23 cellular contexts compared by ENCODE assay signal in genomic region chr11:76224461-76225121, GRCh38. TPM values are rescaled to one million over a fixed set of nuclear protein-coding genes. Genes with fewer than 3 reads are reported as not detected.
"Had no signal": no experiment of that assay in that cellular context is flagged by ENCODE, and none has a peak within 500 bp of the region (broad histone marks: within the 10 kb centered on the region; RNA-seq: fewer than 3 reads in every experiment).

No MANE protein-coding gene starts in this region.

- H3K36me3 ChIP-seq: esophagus muscularis mucosa, gastroesophageal sphincter, left lung, suprapubic skin, upper lobe of left lung had no signal

- H3K4me2 ChIP-seq: smooth muscle cell had no signal

- H3K27ac ChIP-seq: left lung, upper lobe of left lung had no signal

- DNase-seq: activated CD4-positive, alpha-beta T cell treated with anti-CD3 and anti-CD28 coated beads for 36 hours; activated CD4-positive, alpha-beta T cell treated with anti-CD3 and anti-CD28 coated beads, Interleukin-2, amount 50 U/mL, for 48 hours; activated naive CD4-positive, alpha-beta T cell treated with Interleukin-2 at 50 U/mL for 16 hours; activated naive CD8-positive, alpha-beta T cell treated with anti-CD3 and anti-CD28 coated beads, Interleukin-2, amount 10 ng/mL, durations not matched to agents 7 days and 5 days; activated T-cell treated with anti-CD3 and anti-CD28 coated beads, Interleukin-2, amount 50 U/mL, for 48 hours; amygdala; cerebellar nuclear complex; head of caudate nucleus; mammary epithelial cell; stimulated activated CD4-positive, alpha-beta T cell treated with anti-CD3 and anti-CD28 coated beads, Interleukin-15, amount 100 ng/mL, for 24 hours; stimulated activated naive CD4-positive, alpha-beta T cell treated with Interleukin-2 at 50 U/mL for 16 hours; T1000; upper lobe of left lung had no signal

- H3K36me3 Mint-ChIP-seq: activated naive CD8-positive, alpha-beta T cell treated with anti-CD3 and anti-CD28 coated beads, Interleukin-2, amount 10 ng/mL, durations not matched to agents 7 days and 5 days; WTC11 had no signal

- H3K4me1 Mint-ChIP-seq: activated CD4-positive, alpha-beta T cell treated with anti-CD3 and anti-CD28 coated beads for 36 hours; WTC11 had no signal

- H3K4me3 Mint-ChIP-seq: activated CD4-positive, alpha-beta T cell treated with anti-CD3 and anti-CD28 coated beads for 36 hours; activated naive CD8-positive, alpha-beta T cell treated with anti-CD3 and anti-CD28 coated beads, Interleukin-2, amount 10 ng/mL, durations not matched to agents 7 days and 5 days; nephron; WTC11 had no signal

- H3K27me3 Mint-ChIP-seq: activated CD4-positive, alpha-beta T cell treated with anti-CD3 and anti-CD28 coated beads for 36 hours had no signal

- H3K4me1 ChIP-seq: esophagus muscularis mucosa, left lung, suprapubic skin, upper lobe of left lung had no signal

- H3K9me3 ChIP-seq: esophagus muscularis mucosa, gastroesophageal sphincter, left lung, suprapubic skin, upper lobe of left lung had no signal

- H3K4me3 ChIP-seq: coronary artery, esophagus muscularis mucosa, gastroesophageal sphincter, left lung, smooth muscle cell, suprapubic skin, upper lobe of left lung had no signal

- ATAC-seq: activated CD4-positive, alpha-beta T cell treated with anti-CD3 and anti-CD28 coated beads for 36 hours; left lung; WTC11 had no signal

- H3K27me3 ChIP-seq: esophagus muscularis mucosa, gastroesophageal sphincter, left lung, suprapubic skin, upper lobe of left lung had no signal

- H3K27ac Mint-ChIP-seq: activated CD4-positive, alpha-beta T cell treated with anti-CD3 and anti-CD28 coated beads for 36 hours; activated naive CD8-positive, alpha-beta T cell treated with anti-CD3 and anti-CD28 coated beads, Interleukin-2, amount 10 ng/mL, durations not matched to agents 7 days and 5 days; nephron; progenitor cell of endocrine pancreas; WTC11 had no signal

- H3K9me3 Mint-ChIP-seq: activated naive CD8-positive, alpha-beta T cell treated with anti-CD3 and anti-CD28 coated beads, Interleukin-2, amount 10 ng/mL, durations not matched to agents 7 days and 5 days; nephron; WTC11 had no signal

RNA-seq across cellular contexts. Expression of gene WNT11, which starts 18.3 kb away (rescaled TPM):
- total RNA-seq: activated CD4-positive, alpha-beta T cell treated with anti-CD3 and anti-CD28 coated beads for 36 hours; bronchial epithelial cell had no signal
- polyA plus RNA-seq: mammary epithelial cell had no signal
